ENCODE assay signal across 8 cellular contexts in the genomic region with DNA sequence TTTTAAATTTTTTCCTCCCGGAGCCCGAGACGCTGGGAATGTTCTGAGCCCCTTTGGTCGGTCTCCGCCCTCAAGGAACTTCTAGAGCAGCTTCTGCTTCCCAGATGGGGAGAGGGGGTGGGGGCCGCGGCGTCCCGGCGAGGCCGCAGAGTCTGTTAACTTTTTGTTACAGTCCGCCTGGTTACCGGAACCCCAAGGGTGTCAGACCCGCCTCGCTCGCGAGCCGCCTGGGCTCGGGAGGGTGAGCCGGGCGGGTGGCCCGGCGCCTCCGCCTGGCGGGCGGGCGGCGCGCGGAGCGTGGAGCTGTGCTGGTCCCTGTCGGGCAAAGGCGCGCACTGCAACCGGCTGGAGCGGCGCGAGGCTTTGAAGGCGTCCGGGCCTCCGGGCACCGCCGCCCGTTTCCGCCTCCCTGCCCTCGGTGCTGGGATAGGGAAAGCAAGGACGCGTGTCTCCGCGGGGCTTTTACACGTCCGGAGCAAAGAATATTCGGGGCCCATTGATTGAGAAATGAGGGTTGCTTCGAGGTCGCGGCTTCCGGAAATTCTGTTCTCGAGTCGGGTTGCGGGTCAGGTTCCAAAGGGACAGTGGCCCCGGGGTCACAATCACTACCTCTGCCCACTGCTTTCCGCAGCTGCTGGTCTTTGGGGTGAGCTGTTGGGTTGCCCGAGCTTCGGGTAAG. TPM values are rescaled to one million over a fixed set of nuclear protein-coding genes. Genes with fewer than 3 reads are reported as not detected.
DNase-seq lines count a peak whose midpoint lies in the region; ATAC-seq, FAIRE-seq and TF ChIP-seq lines count a peak whose summit lies in the region.

No MANE protein-coding gene starts in this region.

- peak overlapping the region; percentile 90 for H3K4me3 Mint-ChIP-seq in central memory CD8-positive, alpha-beta T cell

- intact Hi-C loops in kidney (cut with DNase I) = no loop called here

- DNase-seq in EL (peak; percentile 87), M059J (ENCODE audit: low read depth) (peak; percentile 83), kidney (peak; percentile 94), NCI-H2107 (lab: John Stamatoyannopoulos, UW) (no peak)
- DNase-seq in activated CD4-positive, CD25-positive, alpha-beta regulatory T cell (lab: John Stamatoyannopoulos, UW) = peak; percentile 62 to 78 (median 68)
- DNase-seq in central memory CD8-positive, alpha-beta T cell (ENCODE audit: low spot score in 2 of 2) = peak; percentile 71 to 73
- peak; percentile 66 to 77 for DNase-seq in stimulated activated CD4-positive, alpha-beta T cell treated with anti-CD3 and anti-CD28 coated beads, Interleukin-15, amount 100 ng/mL, for 1 hour (ENCODE audit: low read depth in 1 of 2, low spot score in 1 of 2)

- no peak for FAIRE-seq in kidney (lab: Jason Lieb, UNC)

- peak overlapping the region; percentile 90 for H3K27ac Mint-ChIP-seq in central memory CD8-positive, alpha-beta T cell (ENCODE audit: low read depth)

- H3K4me1 Mint-ChIP-seq in central memory CD8-positive, alpha-beta T cell = peaks cover 42% of the 10 kb centered on the region

- H3K9me3 ChIP-seq in kidney (ENCODE audit: control insufficient read depth in 1 of 2, low read length in 2 of 2) = no peaks in the 10 kb centered on the region

- H3K27ac ChIP-seq in kidney (ENCODE audit: low read depth in 2 of 2, low read length in 2 of 2) = peak overlapping the region; percentile 45 to 60

- TF ChIP-seq CTCF in kidney (IDR thresholded peaks at IDR 0.05; ENCODE audit: borderline replicate concordance, extremely low read depth, insufficient read depth) = peak; percentile 90

- H3K9ac ChIP-seq in kidney (ENCODE audit: low read length in 2 of 2) = peak overlapping the region; percentile 64 to 80

- no peaks in the 10 kb centered on the region for H3K9me3 Mint-ChIP-seq in central memory CD8-positive, alpha-beta T cell

- peaks cover 34% of the 10 kb centered on the region for H3K27me3 Mint-ChIP-seq in central memory CD8-positive, alpha-beta T cell

- peak; percentile 47 for ATAC-seq in GM21737 (IDR thresholded peaks at IDR 0.05; ENCODE audit: unreplicated experiment)
- ATAC-seq in central memory CD8-positive, alpha-beta T cell (replicated peaks; ENCODE audit: extremely low read depth, poor library complexity, severe bottlenecking) = peak; percentile 50

- H3K36me3 ChIP-seq in kidney (ENCODE audit: control insufficient read depth in 1 of 2, insufficient read depth in 2 of 2, low read length in 2 of 2) = no peaks in the 10 kb centered on the region

- H3K36me3 Mint-ChIP-seq in central memory CD8-positive, alpha-beta T cell (ENCODE audit: insufficient read depth) = peaks cover 30% of the 10 kb centered on the region

- H3K4me3 ChIP-seq in kidney (ENCODE audit: low read length in 2 of 2) = peak overlapping the region; percentile 64 to 83

- peaks cover 0 to 10% of the 10 kb centered on the region in 2 donors for H3K4me1 ChIP-seq in kidney (ENCODE audit: control insufficient read depth in 1 of 2, insufficient read depth in 1 of 2, low read depth in 1 of 2, low read length in 2 of 2)

RNA-seq across cellular contexts. Expression of gene HS3ST3B1, which starts 1.7 kb away (rescaled TPM):
- 3.3 and 8.2 TPM in 2 replicates for total RNA-seq in M059J (2014; rRNA removed; shearing (Covaris generic))
- total RNA-seq in kidney = 5.3 TPM
- polyA plus RNA-seq in kidney (ENCODE audit: insufficient read depth, low read depth, low replicate concordance) = 4.8 TPM
